8 cellular contexts compared by ENCODE assay signal in genomic region chr1:23020731-23021130, GRCh38. TPM values are rescaled to one million over a fixed set of nuclear protein-coding genes. Genes with fewer than 3 reads are reported as not detected.
DNase-seq lines count a peak whose midpoint lies in the region; ATAC-seq and TF ChIP-seq lines count a peak whose summit lies in the region.

No MANE protein-coding gene starts in this region.

- no peaks in the 10 kb centered on the region for H3K27me3 ChIP-seq in HUES64 (ENCODE audit: insufficient read depth, low read length)
- H3K27me3 ChIP-seq in brain microvascular endothelial cell (replicated peaks) = no peaks in the 10 kb centered on the region
- no peaks in the 10 kb centered on the region for H3K27me3 ChIP-seq in muscle layer of duodenum (ENCODE audit: low read depth, low read length)

- peak overlapping the region; percentile 5; the same call in 1 of the 2 replicates for H3K27ac ChIP-seq in HUES64 (ENCODE audit: low read depth, low read length)
- peak overlapping the region; percentile 91 for H3K27ac ChIP-seq in brain microvascular endothelial cell
- H3K27ac ChIP-seq in muscle layer of duodenum (ENCODE audit: low read length) = no peak overlapping the region

- H3K36me3 ChIP-seq in HUES64 (ENCODE audit: insufficient read depth, low read length) (peaks cover 15% of the 10 kb centered on the region), brain microvascular endothelial cell (replicated peaks) (peaks cover 3% of the 10 kb centered on the region), muscle layer of duodenum (ENCODE audit: control insufficient read depth in 1 of 2, insufficient read depth in 2 of 2, low read length in 2 of 2) (no peaks in the 10 kb centered on the region)

- TF ChIP-seq CTCF in AG09309 (IDR thresholded peaks at IDR 0.05; ENCODE audit: control insufficient read depth, insufficient read depth, low read depth, low read length, missing control alignments) (no peak), brain microvascular endothelial cell (IDR thresholded peaks at IDR 0.05; ENCODE audit: low read depth, low read length, missing control alignments) (no peak)

- H3K9ac ChIP-seq in HUES64 (ENCODE audit: low read depth, low read length) = peak overlapping the region; percentile 88

- no peak for ATAC-seq in GM19324 (IDR thresholded peaks at IDR 0.05; ENCODE audit: low FRiP score, unreplicated experiment)
- ATAC-seq in HG03442 (IDR thresholded peaks at IDR 0.05; ENCODE audit: unreplicated experiment) = no peak
- ATAC-seq in GM18907 (IDR thresholded peaks at IDR 0.05; ENCODE audit: unreplicated experiment) = no peak

- peaks cover 18% of the 10 kb centered on the region for H3K9me3 ChIP-seq in HUES64 (ENCODE audit: insufficient read depth, low read depth, low read length)
- H3K9me3 ChIP-seq in muscle layer of duodenum (ENCODE audit: control insufficient read depth in 1 of 2, low read length in 2 of 2) = no peaks in the 10 kb centered on the region

- in situ Hi-C loops in brain microvascular endothelial cell (cut with HindIII; ENCODE audit: low pct_ligation_motif_present, low sequenced_read_pairs) = no loop called here

- peak overlapping the region; percentile 89 for H3K4me3 ChIP-seq in AG09309 (ENCODE audit: control insufficient read depth, low read depth, low read length)
- H3K4me3 ChIP-seq in HUES64 (ENCODE audit: low read length) = peak overlapping the region; percentile 82
- peak overlapping the region; percentile 94 for H3K4me3 ChIP-seq in brain microvascular endothelial cell (ENCODE audit: low read depth, low read length)
- H3K4me3 ChIP-seq in muscle layer of duodenum (ENCODE audit: low read depth in 1 of 2, low read length in 2 of 2) = peak overlapping the region; percentile 95 to 99

- DNase-seq in AG09309 (ENCODE audit: low read depth) (no peak), brain microvascular endothelial cell (no peak), NCI-H2107 (lab: John Stamatoyannopoulos, UW) (no peak)

- 32% methylated on average over 2 of the region's 3 CpGs for WGBS in HUES64

- H3K4me1 ChIP-seq in HUES64 (ENCODE audit: insufficient read depth, low read length) (no peaks in the 10 kb centered on the region), muscle layer of duodenum (ENCODE audit: control insufficient read depth in 1 of 2, insufficient read depth in 2 of 2, low read length in 2 of 2) (peaks cover 0 to 13% of the 10 kb centered on the region in 2 donors)

RNA-seq across cellular contexts. Expression of gene KDM1A, which starts 1.5 kb away (rescaled TPM):
- 158 TPM for polyA plus RNA-seq in HUES64 (2013, experiment 1 of 2)
- polyA plus RNA-seq in HUES64 (2013, experiment 2 of 2) = 179 TPM

RNA-seq across cellular contexts. Expression of gene TEX46, which starts 5.1 kb away (rescaled TPM):
- not detected for polyA plus RNA-seq in HUES64 (2013, experiment 1 of 2)
- not detected for polyA plus RNA-seq in HUES64 (2013, experiment 2 of 2)

RNA-seq across cellular contexts. Expression of gene LACTBL1, which starts 48.1 kb away (rescaled TPM):
- not detected for polyA plus RNA-seq in HUES64 (2013, experiment 1 of 2)
- not detected for polyA plus RNA-seq in HUES64 (2013, experiment 2 of 2)
